In genomic region chr14:73207615-73208014, GRCh38 we compare ENCODE assay signal across 23 cellular contexts.
"Had no signal": no experiment of that assay in that cellular context is flagged by ENCODE, and none has a peak within 500 bp of the region (broad histone marks: within the 10 kb centered on the region; RNA-seq: fewer than 3 reads in every experiment).

No MANE protein-coding gene starts in this region.

- H3K9me3 ChIP-seq: heart left ventricle, left ventricle myocardium inferior, mucosa of descending colon, pancreas, prostate gland, suprapubic skin, thoracic aorta, tibial nerve, upper lobe of left lung had no signal

- H3K27ac ChIP-seq: heart left ventricle, left ventricle myocardium inferior, pancreas, prostate gland, skin epidermis, spleen, suprapubic skin, thoracic aorta, tibial nerve, upper lobe of left lung had no signal

- DNase-seq: heart left ventricle; hypothalamus; immature natural killer cell; kidney; left ventricle myocardium inferior; midbrain; mucosa of descending colon; naive thymus-derived CD4-positive, alpha-beta T cell; nucleus accumbens; pancreas; retina; right cardiac atrium; spleen; stimulated activated CD4-positive, alpha-beta T cell treated with anti-CD3 and anti-CD28 coated beads, Interleukin-4, amount 100 ng/mL, for 24 hours; stimulated activated naive CD4-positive, alpha-beta T cell; upper lobe of left lung had no signal

- H3K4me3 ChIP-seq: heart left ventricle, left ventricle myocardium inferior, lung, mucosa of descending colon, pancreas, prostate gland, skin epidermis, spleen, suprapubic skin, thoracic aorta, tibial nerve, upper lobe of left lung had no signal

- H3K4me1 ChIP-seq: left ventricle myocardium inferior, pancreas, prostate gland, spleen, suprapubic skin, upper lobe of left lung had no signal

- H3K27me3 ChIP-seq: heart left ventricle, pancreas, spleen, suprapubic skin, tibial nerve, upper lobe of left lung had no signal

- FAIRE-seq: islet of Langerhans, kidney, pancreas had no signal
